Comparison of ENCODE assay signal across 17 cellular contexts in the genomic region with DNA sequence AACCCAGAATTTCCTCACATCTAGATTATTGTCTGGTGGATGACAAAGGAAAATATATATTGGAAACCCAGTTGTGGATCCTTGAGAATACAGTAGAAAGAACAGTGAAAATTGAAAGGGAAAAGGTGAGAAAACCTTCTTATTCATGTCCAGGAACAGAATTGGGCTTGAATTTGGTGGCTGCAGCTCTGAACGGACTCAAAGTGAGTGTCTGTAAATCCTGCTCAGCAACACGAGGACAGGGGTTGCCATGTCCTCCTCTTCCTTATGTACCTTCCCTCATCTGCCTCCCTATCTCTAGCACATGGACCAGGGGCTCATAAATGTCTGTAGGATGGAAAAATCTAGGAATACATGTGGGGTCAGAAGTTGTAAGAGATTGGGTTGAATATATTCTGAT.
A peak's percentile ranks its signal among the peaks of the same experiment; 100 is the strongest.
DNase-seq lines count a peak whose midpoint lies in the region; ATAC-seq, FAIRE-seq and TF ChIP-seq lines count a peak whose summit lies in the region.
"Had no signal": no experiment of that assay in that cellular context is flagged by ENCODE, and none has a peak within 500 bp of the region (broad histone marks: within the 10 kb centered on the region; RNA-seq: fewer than 3 reads in every experiment).

No MANE protein-coding gene starts in this region.

- H3K4me3 ChIP-seq in OCI-LY1 (ENCODE audit: low read depth, low read length, poor library complexity, severe bottlenecking) (peak overlapping the region; percentile 4), esophagus squamous epithelium (no peak overlapping the region)
- H3K4me3 ChIP-seq: A549; BLaER1 treated with 17β-estradiol and CSF1 and Interleukin-3, amounts not matched to agents 10 nM and 100 nM; GM23248; K562 had no signal

- peaks cover 5% of the 10 kb centered on the region for H3K9me3 Mint-ChIP-seq in memory B cell

- peaks cover 100% of the 10 kb centered on the region for H3K4me1 ChIP-seq in OCI-LY1 (ENCODE audit: insufficient read depth, low read length, severe bottlenecking)
- H3K4me1 ChIP-seq in esophagus squamous epithelium: no peaks in the 10 kb centered on the region
- H3K4me1 ChIP-seq: A549 had no signal

- H3F3A ChIP-seq in OCI-LY1 (ENCODE audit: insufficient read depth, low read length): peaks cover 13% of the 10 kb centered on the region

- no peaks in the 10 kb centered on the region for H4K20me1 ChIP-seq in OCI-LY1 (ENCODE audit: insufficient read depth, low read length)
- H4K20me1 ChIP-seq: BLaER1 treated with 17β-estradiol and CSF1 and Interleukin-3, amounts not matched to agents 10 nM and 100 nM had no signal

- peaks cover 59% of the 10 kb centered on the region for H3K4me1 Mint-ChIP-seq in memory B cell

- peak overlapping the region; percentile 100 for H3K27ac ChIP-seq in OCI-LY1 (ENCODE audit: low read depth, low read length, poor library complexity, severe bottlenecking)
- no peak overlapping the region for H3K27ac ChIP-seq in esophagus squamous epithelium
- H3K27ac ChIP-seq: A549; BLaER1 treated with 17β-estradiol and CSF1 and Interleukin-3, amounts not matched to agents 10 nM and 100 nM; GM23248; HL-60 had no signal

- intact Hi-C loops in esophagus squamous epithelium (cut with DNase I): no loop called here

- no peak overlapping the region for H2AFZ ChIP-seq in OCI-LY1 (ENCODE audit: low read length)
- H2AFZ ChIP-seq: GM23248 had no signal

- 58 to 66% methylated on average over 2 of the region's 2 CpGs for WGBS in esophagus squamous epithelium, 2 donors

- H3K36me3 ChIP-seq in OCI-LY1 (ENCODE audit: insufficient read depth, low read length) (no peaks in the 10 kb centered on the region), esophagus squamous epithelium (no peaks in the 10 kb centered on the region)
- H3K36me3 ChIP-seq: BLaER1 treated with 17β-estradiol and CSF1 and Interleukin-3, amounts not matched to agents 10 nM and 100 nM had no signal

- H3K27me3 ChIP-seq in OCI-LY1 (ENCODE audit: insufficient read depth, low read length) (no peaks in the 10 kb centered on the region), esophagus squamous epithelium (peaks cover 0 to 9% (median 0%) of the 10 kb centered on the region in 4 donors)
- H3K27me3 ChIP-seq: BLaER1 treated with 17β-estradiol and CSF1 and Interleukin-3, amounts not matched to agents 10 nM and 100 nM had no signal

- H3K27me3 Mint-ChIP-seq in memory B cell: no peaks in the 10 kb centered on the region

- ATAC-seq in memory B cell (ENCODE audit: low read depth): no peak
- ATAC-seq: A549, HCT116, K562 had no signal

- peak; percentile 95 for FAIRE-seq in GM19239 (lab: Jason Lieb, UNC)
- FAIRE-seq: A549, H54, K562 had no signal

- H3K4me3 Mint-ChIP-seq in memory B cell: peak overlapping the region; percentile 37
- H3K4me3 Mint-ChIP-seq: CD4-positive, CD25-positive, alpha-beta regulatory T cell had no signal

- TF ChIP-seq CTCF in OCI-LY1 (IDR thresholded peaks at IDR 0.05; ENCODE audit: low read length) (no peak), esophagus squamous epithelium (IDR thresholded peaks at IDR 0.05) (no peak)

- no peaks in the 10 kb centered on the region for H3K9me2 ChIP-seq in OCI-LY1 (ENCODE audit: low read depth, low read length)

- DNase-seq in GM19239 (ENCODE audit: insufficient read length, low spot score) (no peak), memory B cell (ENCODE audit: low spot score in 2 of 2) (no peak), NCI-H1105 treated with DMSO at 0.1 percent for 48 hours (lab: John Stamatoyannopoulos, UW) (no peak), esophagus squamous epithelium (lab: John Stamatoyannopoulos, UW) (no peak), DMS79 treated with DMSO at 0.1 percent for 48 hours (lab: John Stamatoyannopoulos, UW) (no peak), NCI-H2081 treated with DMSO at 0.1 percent for 48 hours (lab: John Stamatoyannopoulos, UW) (no peak)
- DNase-seq: Calu3; CD4-positive, CD25-positive, alpha-beta regulatory T cell; DMS 273 treated with DMSO at 0.1 percent for 48 hours; GM23248 had no signal

- TF ChIP-seq POLR2A in esophagus squamous epithelium (IDR thresholded peaks at IDR 0.05): no peak

- peaks cover 11% of the 10 kb centered on the region for H3K36me3 Mint-ChIP-seq in memory B cell
- H3K36me3 Mint-ChIP-seq: CD4-positive, CD25-positive, alpha-beta regulatory T cell had no signal

- H3K9me3 ChIP-seq in OCI-LY1 (ENCODE audit: low read length) (no peaks in the 10 kb centered on the region), esophagus squamous epithelium (no peaks in the 10 kb centered on the region)
- H3K9me3 ChIP-seq: A549 had no signal

- peaks cover 5% of the 10 kb centered on the region; the same call in 1 of the 2 replicates for H3K79me2 ChIP-seq in OCI-LY1 (ENCODE audit: insufficient read depth, low read length)

- H3K4me2 ChIP-seq in OCI-LY1 (ENCODE audit: low read length): peak overlapping the region; percentile 69
- H3K4me2 ChIP-seq: A549 had no signal

- peak overlapping the region; percentile 99 for H3K27ac Mint-ChIP-seq in memory B cell

- H3K9ac ChIP-seq in OCI-LY1 (ENCODE audit: low read length): peak overlapping the region; percentile 89
- H3K9ac ChIP-seq: BLaER1 treated with 17β-estradiol and CSF1 and Interleukin-3, amounts not matched to agents 10 nM and 100 nM; GM23248 had no signal
